ENCODE assay signal across 1 cellular context in the genomic region with DNA sequence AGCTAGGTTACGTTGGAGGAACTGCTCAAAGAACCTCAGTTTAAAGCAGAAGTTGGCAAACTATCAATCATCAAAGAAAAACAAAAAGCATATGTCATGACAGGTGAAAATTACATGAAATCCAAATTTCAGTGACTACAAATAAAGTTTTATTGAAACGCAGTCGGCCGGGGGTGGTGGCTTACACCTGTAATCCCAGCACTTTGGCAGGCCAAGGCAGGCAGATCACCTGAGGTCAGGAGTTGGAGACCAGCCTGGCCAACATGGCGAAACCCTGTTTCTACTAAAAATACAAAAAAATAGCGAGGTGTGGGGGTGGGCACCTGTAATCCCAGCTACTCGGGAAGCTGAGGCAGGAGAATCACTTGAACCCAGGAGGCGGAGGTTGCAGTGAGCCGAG. TPM values are rescaled to one million over a fixed set of nuclear protein-coding genes. Genes with fewer than 3 reads are reported as not detected.
"Had no signal": no experiment of that assay in that cellular context is flagged by ENCODE, and none has a peak within 500 bp of the region (broad histone marks: within the 10 kb centered on the region; RNA-seq: fewer than 3 reads in every experiment).

No MANE protein-coding gene starts in this region.

RNA-seq across cellular contexts. Expression of gene ABCC6, which starts 2.8 kb away (rescaled TPM):
- total RNA-seq: MCF 10A had no signal
